Comparison of ENCODE assay signal across 10 cellular contexts in genomic region chr5:40033411-40033810, GRCh38.
DNase-seq lines count a peak whose midpoint lies in the region; ATAC-seq, FAIRE-seq and TF ChIP-seq lines count a peak whose summit lies in the region.
"Had no signal": no experiment of that assay in that cellular context is flagged by ENCODE, and none has a peak within 500 bp of the region (broad histone marks: within the 10 kb centered on the region; RNA-seq: fewer than 3 reads in every experiment).

No MANE protein-coding gene starts in this region.

- H3K27ac ChIP-seq in substantia nigra (ENCODE audit: low read depth, low read length, poor library complexity, severe bottlenecking), result no peak overlapping the region

- peak; percentile 98 for ATAC-seq in GM21423 (IDR thresholded peaks at IDR 0.05; ENCODE audit: unreplicated experiment)
- ATAC-seq in HG03457 (IDR thresholded peaks at IDR 0.05; ENCODE audit: unreplicated experiment), result peak; percentile 89
- ATAC-seq: natural killer cell had no signal

- no peak for TF ChIP-seq POLR2A in GM12891 (IDR thresholded peaks at IDR 0.05; ENCODE audit: low read depth, low read length)

- DNase-seq in GM12891 (ENCODE audit: insufficient read length, low spot score), result no peak
- DNase-seq in activated effector memory CD4-positive, alpha-beta T cell treated with Interleukin-2 at 50 U/mL for 16 hours, result peak; percentile 2
- DNase-seq in HT-29 (ENCODE audit: low spot score), result no peak
- no peak for DNase-seq in inferior parietal cortex (ENCODE audit: extremely low spot score)
- no peak for DNase-seq in EL
- no peak for DNase-seq in substantia nigra (lab: John Stamatoyannopoulos, UW)
- DNase-seq: natural killer cell, RPMI8226 had no signal

- peak; percentile 35 for FAIRE-seq in GM12891 (lab: Jason Lieb, UNC)

TF ChIP-seq in GM12891, 5 proteins besides CTCF, POLR2A, EP300 and RAD21:
- TF ChIP-seq PAX5 (IDR thresholded peaks at IDR 0.05; ENCODE audit: insufficient read depth, low read length, severe bottlenecking) (no peak), POU2F2 (IDR thresholded peaks at IDR 0.05; ENCODE audit: low read depth, low read length) (no peak), TAF1 (IDR thresholded peaks at IDR 0.05; ENCODE audit: low read depth, low read length) (no peak), SPI1 (IDR thresholded peaks at IDR 0.05; ENCODE audit: low read depth, low read length) (no peak), POLR2AphosphoS5 (IDR thresholded peaks at IDR 0.05; ENCODE audit: low read depth, low read length) (no peak)
TF ChIP-seq in GM12891: peak in this region for 0.
